Comparison of ENCODE assay signal across 2 cellular contexts in the genomic region with DNA sequence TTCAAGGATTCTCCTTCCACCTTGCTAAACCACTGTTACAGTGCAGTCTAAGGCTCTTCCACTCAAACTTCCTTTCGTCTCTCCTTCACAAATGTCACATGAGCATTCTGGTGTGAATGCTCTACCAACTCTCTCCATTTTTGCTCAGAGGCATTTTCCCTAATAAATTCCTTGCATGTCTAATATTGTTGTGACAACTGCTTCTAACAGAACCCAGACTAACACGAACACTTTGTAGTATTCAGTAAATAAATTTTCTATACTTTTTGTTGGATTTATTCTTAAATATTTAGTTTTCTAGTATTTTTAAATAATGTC.
TF ChIP-seq lines count a peak whose summit lies in the region.

No MANE protein-coding gene starts in this region.

TF ChIP-seq in IMR-90, 13 proteins besides CTCF, POLR2A, EP300 and RAD21:
- no peak for TF ChIP-seq MXI1 (IDR thresholded peaks at IDR 0.05; ENCODE audit: borderline replicate concordance, low read depth, low read length)
- no peak for TF ChIP-seq CEBPB (IDR thresholded peaks at IDR 0.05; ENCODE audit: low read depth, low read length)
- TF ChIP-seq, protein P1, sequence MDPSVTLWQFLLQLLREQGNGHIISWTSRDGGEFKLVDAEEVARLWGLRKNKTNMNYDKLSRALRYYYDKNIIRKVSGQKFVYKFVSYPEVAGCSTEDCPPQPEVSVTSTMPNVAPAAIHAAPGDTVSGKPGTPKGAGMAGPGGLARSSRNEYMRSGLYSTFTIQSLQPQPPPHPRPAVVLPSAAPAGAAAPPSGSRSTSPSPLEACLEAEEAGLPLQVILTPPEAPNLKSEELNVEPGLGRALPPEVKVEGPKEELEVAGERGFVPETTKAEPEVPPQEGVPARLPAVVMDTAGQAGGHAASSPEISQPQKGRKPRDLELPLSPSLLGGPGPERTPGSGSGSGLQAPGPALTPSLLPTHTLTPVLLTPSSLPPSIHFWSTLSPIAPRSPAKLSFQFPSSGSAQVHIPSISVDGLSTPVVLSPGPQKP (IDR thresholded peaks at IDR 0.05; ENCODE audit: borderline replicate concordance, low read depth, low read length): no peak
- no peak for TF ChIP-seq BHLHE40 (IDR thresholded peaks at IDR 0.05; ENCODE audit: low read depth, low read length)
- no peak for TF ChIP-seq MAFK (IDR thresholded peaks at IDR 0.05; ENCODE audit: low read depth, low read length)
- no peak for TF ChIP-seq FOS (IDR thresholded peaks at IDR 0.05; ENCODE audit: low read depth, low read length)
- TF ChIP-seq SMC3 (IDR thresholded peaks at IDR 0.05; ENCODE audit: low read depth, low read length): no peak
- no peak for TF ChIP-seq NFE2L2 (IDR thresholded peaks at IDR 0.05; ENCODE audit: low read depth, low read length)
- TF ChIP-seq, protein P2, sequence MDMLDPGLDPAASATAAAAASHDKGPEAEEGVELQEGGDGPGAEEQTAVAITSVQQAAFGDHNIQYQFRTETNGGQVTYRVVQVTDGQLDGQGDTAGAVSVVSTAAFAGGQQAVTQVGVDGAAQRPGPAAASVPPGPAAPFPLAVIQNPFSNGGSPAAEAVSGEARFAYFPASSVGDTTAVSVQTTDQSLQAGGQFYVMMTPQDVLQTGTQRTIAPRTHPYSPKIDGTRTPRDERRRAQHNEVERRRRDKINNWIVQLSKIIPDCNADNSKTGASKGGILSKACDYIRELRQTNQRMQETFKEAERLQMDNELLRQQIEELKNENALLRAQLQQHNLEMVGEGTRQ (IDR thresholded peaks at IDR 0.05; ENCODE audit: low read depth, low read length): no peak
- no peak for TF ChIP-seq RFX5 (IDR thresholded peaks at IDR 0.05; ENCODE audit: low read depth, low read length)

TF ChIP-seq in endothelial cell of umbilical vein, 7 proteins besides CTCF, POLR2A, EP300 and RAD21:
- TF ChIP-seq POLR2AphosphoS5 (IDR thresholded peaks at IDR 0.05; ENCODE audit: insufficient read depth, low read depth, low read length): no peak
- TF ChIP-seq FOS (IDR thresholded peaks at IDR 0.05; ENCODE audit: borderline replicate concordance, insufficient read depth, low read length): no peak
- no peak for TF ChIP-seq MYC (IDR thresholded peaks at IDR 0.05; ENCODE audit: low read depth, low read length)
- no peak for TF ChIP-seq JUN (IDR thresholded peaks at IDR 0.05; ENCODE audit: borderline replicate concordance, insufficient read depth, insufficient read length, low read depth)
- TF ChIP-seq GATA2 (IDR thresholded peaks at IDR 0.05; ENCODE audit: insufficient read depth, insufficient read length, low read depth, low read length): no peak
- TF ChIP-seq EZH2 (IDR thresholded peaks at IDR 0.05; ENCODE audit: borderline replicate concordance, low read depth, low read length, severe bottlenecking): no peak
- TF ChIP-seq, protein P3, sequence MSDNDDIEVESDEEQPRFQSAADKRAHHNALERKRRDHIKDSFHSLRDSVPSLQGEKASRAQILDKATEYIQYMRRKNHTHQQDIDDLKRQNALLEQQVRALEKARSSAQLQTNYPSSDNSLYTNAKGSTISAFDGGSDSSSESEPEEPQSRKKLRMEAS (IDR thresholded peaks at IDR 0.05; ENCODE audit: insufficient read depth, insufficient read length): no peak
